In the genomic region with DNA sequence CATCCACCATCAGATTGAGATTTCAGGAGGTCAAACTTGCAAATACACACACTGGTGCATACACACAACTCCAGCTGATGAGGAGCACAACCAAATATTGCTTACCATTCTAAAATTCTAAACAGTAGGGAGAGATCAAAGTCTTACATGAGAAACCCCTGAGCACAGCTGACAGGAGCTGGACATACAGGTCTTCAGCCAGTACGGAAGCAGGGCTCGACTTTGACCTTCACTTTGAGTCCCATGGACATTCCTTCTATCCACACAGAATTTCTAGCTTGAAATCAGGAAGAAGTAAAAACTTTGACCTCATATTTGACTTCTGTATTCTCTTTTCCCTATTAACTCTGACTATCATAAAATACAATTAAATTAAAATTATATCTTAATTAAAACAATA, we compare ENCODE assay signal across 5 cellular contexts.
"Had no signal": no experiment of that assay in that cellular context is flagged by ENCODE, and none has a peak within 500 bp of the region (broad histone marks: within the 10 kb centered on the region; RNA-seq: fewer than 3 reads in every experiment).

No MANE protein-coding gene starts in this region.

- ATAC-seq: GM23338, K562 had no signal

- H3K9me3 Mint-ChIP-seq: GM23338, H9 had no signal

- H3K4me3 Mint-ChIP-seq: GM23338, H9 had no signal

- DNase-seq: H9, HCEC 1CT, IMR-90 had no signal

- H3K27ac Mint-ChIP-seq: GM23338 had no signal

- H3K4me3 ChIP-seq: GM23338, K562 had no signal
